ENCODE assay signal across 14 cellular contexts in the genomic region with DNA sequence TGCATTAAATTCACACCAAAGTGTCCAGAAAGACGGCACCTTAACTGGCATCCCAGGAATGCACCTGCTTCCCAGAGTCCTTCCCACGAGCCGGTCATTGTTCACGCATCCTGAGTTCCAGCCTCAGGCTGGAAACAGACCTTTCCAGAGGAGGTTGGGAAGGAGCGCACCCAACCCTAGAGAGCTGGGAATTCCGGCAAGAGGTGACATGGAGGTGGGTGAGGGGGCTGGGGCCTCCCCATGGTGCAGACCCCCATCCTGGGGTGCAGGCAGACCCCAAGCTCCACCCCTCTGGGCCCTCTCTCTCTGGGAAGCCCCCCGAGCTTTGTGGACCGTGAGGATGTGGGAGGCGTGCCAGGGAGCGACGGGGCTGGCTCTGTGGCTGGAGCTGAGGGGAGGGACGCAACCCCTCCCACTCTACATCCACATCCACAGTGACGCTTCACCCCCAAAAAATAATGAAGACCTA. TPM values are rescaled to one million over a fixed set of nuclear protein-coding genes. Genes with fewer than 3 reads are reported as not detected.
"Had no signal": no experiment of that assay in that cellular context is flagged by ENCODE, and none has a peak within 500 bp of the region (broad histone marks: within the 10 kb centered on the region; RNA-seq: fewer than 3 reads in every experiment).

No MANE protein-coding gene starts in this region.

- H3K4me3 ChIP-seq: mucosa of descending colon had no signal

- H3K36me3 ChIP-seq: neural progenitor cell had no signal

- DNase-seq: cortex of kidney had no signal

- H3K4me1 ChIP-seq: neural progenitor cell had no signal

- H3K27me3 ChIP-seq: adrenal gland, gastrocnemius medialis, neural progenitor cell, pancreas, upper lobe of left lung had no signal

- H3K9me3 ChIP-seq: adrenal gland, gastrocnemius medialis, mucosa of descending colon, pancreas, spleen, thoracic aorta, upper lobe of left lung had no signal

- H3K9ac ChIP-seq: neural progenitor cell had no signal

- H3K27ac ChIP-seq: gastrocnemius medialis, neural progenitor cell, pancreas, thoracic aorta had no signal

RNA-seq across cellular contexts. Expression of gene DPEP1, which starts 28.3 kb away (rescaled TPM):
- total RNA-seq: activated CD4-positive, alpha-beta T cell treated with anti-CD3 and anti-CD28 coated beads for 36 hours; activated naive CD4-positive, alpha-beta T cell treated with anti-CD3 and anti-CD28 coated beads, Interleukin-2, amount 50 U/mL, for 72 hours; activated T-helper 1 cell treated with anti-CD3 and anti-CD28 coated beads, Interleukin-12 subunit alpha, Interleukin-12 subunit beta, Interleukin-2, Interleukin-4 antibody, amounts not matched to agents 30 ng/mL and 10 ng/mL and 1 ng/mL, durations not matched to agents 14 hours and 24 hours and 36 hours; gastrocnemius medialis; naive thymus-derived CD4-positive, alpha-beta T cell; thoracic aorta had no signal
- polyA plus RNA-seq: immature natural killer cell; naive thymus-derived CD4-positive, alpha-beta T cell had no signal
